In the genomic region with DNA sequence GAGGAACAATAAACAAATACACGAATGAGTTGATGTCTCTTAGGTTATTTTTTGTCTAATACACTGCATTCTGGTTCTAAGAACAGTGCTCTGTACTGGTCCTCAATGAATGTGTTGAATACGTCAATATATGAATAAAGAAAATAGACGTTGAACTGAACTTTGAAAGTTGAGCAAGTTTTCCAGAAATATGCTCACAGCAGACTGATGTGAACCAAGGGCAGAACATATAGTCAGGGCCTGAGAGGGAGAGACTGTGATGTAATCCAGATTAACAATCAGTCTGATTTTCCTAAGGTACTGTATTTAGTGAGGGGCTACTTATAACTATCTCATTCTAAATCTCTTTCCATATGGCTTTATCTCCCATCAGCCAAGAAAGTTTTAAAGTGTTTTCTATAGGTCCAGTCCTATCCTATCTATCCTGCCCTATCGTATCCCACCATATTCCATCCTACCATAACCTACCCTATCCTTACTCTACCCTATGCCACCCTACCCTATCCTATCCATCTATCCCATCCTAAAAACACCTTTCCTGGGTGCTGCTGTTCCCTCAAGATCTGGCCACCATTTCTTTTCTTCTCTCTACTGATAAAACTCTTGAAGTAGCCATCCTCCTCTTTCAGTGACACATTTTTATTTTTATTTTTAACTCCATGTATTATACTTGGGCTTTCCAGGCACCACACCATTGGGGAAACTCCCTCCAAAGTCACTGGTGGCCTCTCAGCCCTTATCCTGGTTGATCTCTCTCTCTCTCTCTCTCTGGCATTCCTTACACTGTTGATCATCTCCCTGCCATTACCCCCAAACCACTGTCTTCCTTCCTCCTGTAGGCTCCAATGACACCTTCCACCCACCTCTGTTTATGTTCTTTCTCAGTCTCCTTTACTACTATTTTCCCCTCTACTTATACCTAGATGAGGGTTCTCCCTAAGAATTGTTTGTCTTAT, we compare ENCODE assay signal across 17 cellular contexts.
"Had no signal": no experiment of that assay in that cellular context is flagged by ENCODE, and none has a peak within 500 bp of the region (broad histone marks: within the 10 kb centered on the region; RNA-seq: fewer than 3 reads in every experiment).

No MANE protein-coding gene starts in this region.

- H3K27me3 ChIP-seq: upper lobe of right lung had no signal

- H3K9me3 Mint-ChIP-seq: activated CD4-positive, alpha-beta T cell treated with anti-CD3 and anti-CD28 coated beads, Interleukin-2, amount 10 ng/mL, durations not matched to agents 7 days and 5 days; activated naive CD4-positive, alpha-beta T cell treated with anti-CD3 and anti-CD28 coated beads for 36 hours; activated naive CD8-positive, alpha-beta T cell treated with anti-CD3 and anti-CD28 coated beads, Interleukin-2, amount 50 U/mL, for 24 hours; activated T-cell treated with anti-CD3 and anti-CD28 coated beads, Interleukin-2, amount 50 U/mL, for 24 hours; brain; nephron had no signal

- H3K36me3 ChIP-seq: upper lobe of right lung had no signal

- ATAC-seq: activated CD4-positive, CD25-positive, alpha-beta regulatory T cell treated with anti-CD3 and anti-CD28 coated beads, Interleukin-2, amount 50 U/mL, for 24 hours; activated CD8-positive, alpha-beta T cell treated with anti-CD3 and anti-CD28 coated beads, Interleukin-2, amount 10 ng/mL, durations not matched to agents 7 days and 5 days; activated naive CD8-positive, alpha-beta T cell treated with anti-CD3 and anti-CD28 coated beads, Interleukin-2, amount 50 U/mL, for 24 hours; stimulated activated naive B cell treated with anti-CD40 and anti-IgM and Interleukin-4, amounts not matched to agents 10 μg/mL and 1 μg/mL and 100 μg/mL, for 72 hours; upper lobe of right lung had no signal

- H3K4me3 Mint-ChIP-seq: activated CD4-positive, alpha-beta T cell treated with anti-CD3 and anti-CD28 coated beads, Interleukin-2, amount 10 ng/mL, durations not matched to agents 7 days and 5 days; activated CD8-positive, alpha-beta T cell treated with anti-CD3 and anti-CD28 coated beads, Interleukin-2, amount 10 ng/mL, durations not matched to agents 7 days and 5 days; activated naive CD4-positive, alpha-beta T cell treated with anti-CD3 and anti-CD28 coated beads for 36 hours; activated naive CD8-positive, alpha-beta T cell treated with anti-CD3 and anti-CD28 coated beads, Interleukin-2, amount 50 U/mL, for 24 hours; activated T-cell treated with anti-CD3 and anti-CD28 coated beads, Interleukin-2, amount 50 U/mL, for 24 hours; brain; nephron; stimulated activated naive B cell treated with anti-CD40 and anti-IgM and Interleukin-4, amounts not matched to agents 10 μg/mL and 1 μg/mL and 100 μg/mL, for 72 hours had no signal

- H3K4me3 ChIP-seq: dorsolateral prefrontal cortex, upper lobe of right lung had no signal

- H3K27me3 Mint-ChIP-seq: activated T-cell treated with anti-CD3 and anti-CD28 coated beads, Interleukin-2, amount 50 U/mL, for 24 hours had no signal

- H3K4me1 Mint-ChIP-seq: activated CD4-positive, alpha-beta T cell treated with anti-CD3 and anti-CD28 coated beads, Interleukin-2, amount 10 ng/mL, durations not matched to agents 7 days and 5 days; activated naive CD8-positive, alpha-beta T cell treated with anti-CD3 and anti-CD28 coated beads, Interleukin-2, amount 50 U/mL, for 24 hours; brain; nephron; stimulated activated naive B cell treated with anti-CD40 and anti-IgM and Interleukin-4, amounts not matched to agents 10 μg/mL and 1 μg/mL and 100 μg/mL, for 72 hours had no signal

- H3K4me1 ChIP-seq: upper lobe of right lung had no signal

- H3K36me3 Mint-ChIP-seq: brain; stimulated activated naive B cell treated with anti-CD40 and anti-IgM and Interleukin-4, amounts not matched to agents 10 μg/mL and 1 μg/mL and 100 μg/mL, for 72 hours had no signal

- H3K9me3 ChIP-seq: upper lobe of right lung had no signal

- DNase-seq: activated CD4-positive, alpha-beta T cell treated with anti-CD3 and anti-CD28 coated beads, Interleukin-2, amount 10 ng/mL, durations not matched to agents 7 days and 5 days; activated CD8-positive, alpha-beta T cell treated with anti-CD3 and anti-CD28 coated beads, Interleukin-2, amount 10 ng/mL, durations not matched to agents 7 days and 5 days; activated naive CD4-positive, alpha-beta T cell treated with anti-CD3 and anti-CD28 coated beads for 36 hours; activated naive CD8-positive, alpha-beta T cell treated with anti-CD3 and anti-CD28 coated beads, Interleukin-2, amount 50 U/mL, for 24 hours; activated T-cell treated with anti-CD3 and anti-CD28 coated beads, Interleukin-2, amount 50 U/mL, for 24 hours; anterior cingulate cortex; central memory CD4-positive, alpha-beta T cell; dorsolateral prefrontal cortex; hippocampal formation; kidney glomerular epithelial cell; retina; stimulated activated naive B cell treated with anti-CD40 and anti-IgM and Interleukin-4, amounts not matched to agents 10 μg/mL and 1 μg/mL and 100 μg/mL, for 72 hours; upper lobe of right lung had no signal

- FAIRE-seq: colon had no signal

- H3K27ac Mint-ChIP-seq: activated CD4-positive, alpha-beta T cell treated with anti-CD3 and anti-CD28 coated beads, Interleukin-2, amount 10 ng/mL, durations not matched to agents 7 days and 5 days; activated CD8-positive, alpha-beta T cell treated with anti-CD3 and anti-CD28 coated beads, Interleukin-2, amount 10 ng/mL, durations not matched to agents 7 days and 5 days; activated naive CD4-positive, alpha-beta T cell treated with anti-CD3 and anti-CD28 coated beads for 36 hours; activated naive CD8-positive, alpha-beta T cell treated with anti-CD3 and anti-CD28 coated beads, Interleukin-2, amount 50 U/mL, for 24 hours; activated T-cell treated with anti-CD3 and anti-CD28 coated beads, Interleukin-2, amount 50 U/mL, for 24 hours; brain; nephron; stimulated activated naive B cell treated with anti-CD40 and anti-IgM and Interleukin-4, amounts not matched to agents 10 μg/mL and 1 μg/mL and 100 μg/mL, for 72 hours had no signal

- H3K27ac ChIP-seq: dorsolateral prefrontal cortex, upper lobe of right lung had no signal
